In the genomic region with DNA sequence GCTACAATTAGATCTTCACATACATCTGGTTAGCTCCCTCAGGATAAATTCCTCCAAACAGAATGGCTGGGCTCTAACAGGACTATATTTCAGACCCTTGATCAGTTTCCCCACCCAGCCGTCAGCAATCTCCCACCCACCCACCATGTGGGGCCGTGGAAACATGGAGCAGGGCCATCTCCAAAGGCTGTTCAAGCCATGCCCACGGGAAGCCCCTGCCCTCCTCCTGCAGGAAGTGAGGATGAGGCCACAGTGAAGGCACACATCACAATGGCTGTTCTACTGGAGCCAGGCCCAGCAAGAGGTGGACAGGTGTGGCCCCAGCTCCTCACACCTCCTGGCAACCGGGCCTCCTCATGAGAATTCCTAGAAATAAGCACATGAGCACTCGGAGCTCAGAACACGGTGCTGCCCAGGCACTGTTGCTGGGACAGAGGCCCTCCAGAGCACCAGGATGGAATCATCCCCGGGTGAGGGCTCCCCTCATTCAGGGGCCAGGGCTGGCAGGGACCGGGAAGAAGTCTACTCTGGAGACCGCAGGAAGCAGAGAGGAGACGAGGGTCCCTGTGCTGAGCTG, we compare ENCODE assay signal across 24 cellular contexts. TPM values are rescaled to one million over a fixed set of nuclear protein-coding genes. Genes with fewer than 3 reads are reported as not detected.
"Had no signal": no experiment of that assay in that cellular context is flagged by ENCODE, and none has a peak within 500 bp of the region (broad histone marks: within the 10 kb centered on the region; RNA-seq: fewer than 3 reads in every experiment).

A gene (plus strand): TSS at position 311 of the 577 bp plus-strand sequence. CDS start 2,005 bp downstream, outside the sequence.

- DNase-seq: activated B cell treated with CpG ODN at 0.5 μM for 24 hours; activated CD4-positive, alpha-beta memory T cell treated with anti-CD3 and anti-CD28 coated beads, Interleukin-2, amount 10 ng/mL, durations not matched to agents 7 days and 5 days; activated CD4-positive, alpha-beta T cell treated with anti-CD3 and anti-CD28 coated beads for 4 hours; activated CD8-positive, alpha-beta memory T cell treated with anti-CD3 and anti-CD28 coated beads, Interleukin-2, amount 10 ng/mL, durations not matched to agents 7 days and 5 days; activated naive CD4-positive, alpha-beta T cell treated with anti-CD3 and anti-CD28 coated beads for 36 hours; anterior cingulate cortex; brain microvascular endothelial cell; central memory CD4-positive, alpha-beta T cell; foreskin keratinocyte; hypothalamus; islet precursor cell; midbrain; stimulated activated naive CD8-positive, alpha-beta T cell treated with anti-CD3 and anti-CD28 coated beads, Interleukin-15, Interleukin-2, amounts not matched to agents 100 U/mL and 50 U/mL, for 24 hours; substantia nigra; SW 1271; tibial artery had no signal

- H3K27ac Mint-ChIP-seq: activated B cell treated with CpG ODN at 0.5 μM for 24 hours; activated CD4-positive, alpha-beta memory T cell treated with anti-CD3 and anti-CD28 coated beads, Interleukin-2, amount 10 ng/mL, durations not matched to agents 7 days and 5 days; activated CD8-positive, alpha-beta memory T cell treated with anti-CD3 and anti-CD28 coated beads, Interleukin-2, amount 10 ng/mL, durations not matched to agents 7 days and 5 days; activated naive CD4-positive, alpha-beta T cell treated with anti-CD3 and anti-CD28 coated beads for 36 hours; T-helper 2 cell treated with Interferon-gamma antibody and Interleukin-4, amounts not matched to agents 5 μg/mL and 100 μg/mL, for 36 hours had no signal

- H3K9me3 Mint-ChIP-seq: activated B cell treated with CpG ODN at 0.5 μM for 24 hours; activated CD4-positive, alpha-beta memory T cell treated with anti-CD3 and anti-CD28 coated beads, Interleukin-2, amount 10 ng/mL, durations not matched to agents 7 days and 5 days; activated naive CD4-positive, alpha-beta T cell treated with anti-CD3 and anti-CD28 coated beads for 36 hours; T-helper 2 cell treated with Interferon-gamma antibody and Interleukin-4, amounts not matched to agents 5 μg/mL and 100 μg/mL, for 36 hours had no signal

- H3K4me3 Mint-ChIP-seq: activated B cell treated with CpG ODN at 0.5 μM for 24 hours; activated CD4-positive, alpha-beta memory T cell treated with anti-CD3 and anti-CD28 coated beads, Interleukin-2, amount 10 ng/mL, durations not matched to agents 7 days and 5 days; activated CD8-positive, alpha-beta memory T cell treated with anti-CD3 and anti-CD28 coated beads, Interleukin-2, amount 10 ng/mL, durations not matched to agents 7 days and 5 days; activated naive CD4-positive, alpha-beta T cell treated with anti-CD3 and anti-CD28 coated beads for 36 hours; T-helper 2 cell treated with Interferon-gamma antibody and Interleukin-4, amounts not matched to agents 5 μg/mL and 100 μg/mL, for 36 hours had no signal

- H3K4me3 ChIP-seq: coronary artery, lung, pancreas, tibial artery had no signal

- H3K36me3 ChIP-seq: brain microvascular endothelial cell, pancreas, tibial artery had no signal

- FAIRE-seq: pancreas, TTC549, urothelium cell line had no signal

- ATAC-seq: activated CD8-positive, alpha-beta memory T cell treated with anti-CD3 and anti-CD28 coated beads, Interleukin-2, amount 10 ng/mL, durations not matched to agents 7 days and 5 days; foreskin keratinocyte; pancreas; stimulated activated naive CD8-positive, alpha-beta T cell treated with anti-CD3 and anti-CD28 coated beads, Interleukin-15, Interleukin-2, amounts not matched to agents 100 U/mL and 50 U/mL, for 24 hours had no signal

- H3K27ac ChIP-seq: brain microvascular endothelial cell, coronary artery, foreskin keratinocyte, pancreas, tibial artery had no signal

- H3K36me3 Mint-ChIP-seq: activated CD8-positive, alpha-beta memory T cell treated with anti-CD3 and anti-CD28 coated beads, Interleukin-2, amount 10 ng/mL, durations not matched to agents 7 days and 5 days had no signal

- H3K9me3 ChIP-seq: pancreas, tibial artery had no signal

- H3K27me3 ChIP-seq: brain microvascular endothelial cell, foreskin keratinocyte, pancreas had no signal

RNA-seq across cellular contexts. Expression of the gene that starts here (rescaled TPM):
- total RNA-seq: activated B cell treated with CpG ODN at 0.5 μM for 24 hours; activated CD4-positive, alpha-beta memory T cell treated with anti-CD3 and anti-CD28 coated beads, Interleukin-2, amount 10 ng/mL, durations not matched to agents 7 days and 5 days; activated CD8-positive, alpha-beta memory T cell treated with anti-CD3 and anti-CD28 coated beads, Interleukin-2, amount 10 ng/mL, durations not matched to agents 7 days and 5 days; activated naive CD4-positive, alpha-beta T cell treated with anti-CD3 and anti-CD28 coated beads for 36 hours; epithelial cell of proximal tubule; fibroblast of lung; foreskin keratinocyte; lung; pancreas had no signal
- polyA plus RNA-seq: fibroblast of lung, foreskin keratinocyte, lung, pancreas had no signal
